Comparison of ENCODE assay signal across 9 cellular contexts in the genomic region with DNA sequence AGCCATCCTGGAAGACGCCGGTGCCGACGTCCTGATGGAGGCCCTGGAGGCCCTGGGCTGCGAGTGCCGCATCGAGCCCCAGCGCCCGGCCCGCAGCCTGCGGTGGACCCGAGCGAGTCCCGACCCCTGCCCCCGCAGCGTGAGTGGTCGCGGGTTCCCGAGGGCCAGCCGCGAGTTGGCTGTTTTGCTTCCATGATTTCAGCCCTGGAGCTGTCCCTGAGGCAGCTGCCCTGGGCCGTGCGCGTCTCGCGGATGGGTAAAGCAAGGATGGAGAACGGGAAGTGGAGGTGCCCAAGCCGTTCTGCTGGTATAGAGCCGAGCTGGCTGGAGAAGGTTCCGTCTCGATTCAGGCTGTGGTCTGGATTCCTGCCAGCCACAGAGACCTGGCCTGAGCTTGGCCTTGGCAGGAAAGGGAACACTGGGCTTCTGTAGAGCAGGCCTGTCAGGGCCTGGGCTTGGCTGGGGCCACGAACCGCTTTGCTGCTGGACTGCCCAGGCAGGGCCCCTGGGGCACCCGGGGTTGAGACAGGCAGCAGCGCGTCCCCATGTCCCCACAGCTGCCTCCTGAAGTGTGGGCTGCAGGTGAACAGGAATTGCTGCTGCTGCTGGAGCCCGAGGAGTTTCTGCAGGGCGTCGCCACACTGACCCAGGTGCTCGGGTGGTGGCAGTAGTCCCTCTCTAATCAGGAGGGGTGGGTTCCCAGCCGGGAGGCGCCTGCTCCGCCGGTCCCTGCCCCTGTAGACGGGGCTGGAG. TPM values are rescaled to one million over a fixed set of nuclear protein-coding genes. Genes with fewer than 3 reads are reported as not detected.
DNase-seq lines count a peak whose midpoint lies in the region; ATAC-seq, FAIRE-seq and TF ChIP-seq lines count a peak whose summit lies in the region.
"Had no signal": no experiment of that assay in that cellular context is flagged by ENCODE, and none has a peak within 500 bp of the region (broad histone marks: within the 10 kb centered on the region; RNA-seq: fewer than 3 reads in every experiment).

No MANE protein-coding gene starts in this region.

- no peaks in the 10 kb centered on the region for H3K27me3 Mint-ChIP-seq in MCF 10A (ENCODE audit: insufficient read depth, unreplicated experiment)

- WGBS in liver = 15% methylated on average over 45 of the region's 45 CpGs
- 10% methylated on average over 27 of the region's 45 CpGs; no CpG with 5 or more reads in 1 of the 2 donors for WGBS in transverse colon (ENCODE audit: low coverage in 1 of 2), 2 donors

- H3K27ac ChIP-seq in liver (ENCODE audit: low read depth in 1 of 2, low read length in 2 of 2) (peak overlapping the region; percentile 83 to 94), transverse colon (peak overlapping the region; percentile 95 to 97 (median 96))

- H3K27me3 ChIP-seq in NT2/D1 (ENCODE audit: insufficient read depth, insufficient read length) = no peaks in the 10 kb centered on the region
- no peaks in the 10 kb centered on the region for H3K27me3 ChIP-seq in liver (ENCODE audit: control insufficient read depth in 4 of 4, insufficient read depth in 4 of 4, low read length in 3 of 4)
- no peaks in the 10 kb centered on the region for H3K27me3 ChIP-seq in transverse colon

- no peak overlapping the region for H3K27ac Mint-ChIP-seq in MCF 10A (ENCODE audit: low read depth, unreplicated experiment)

- TF ChIP-seq EP300 in transverse colon (IDR thresholded peaks at IDR 0.05; ENCODE audit: low read depth) = no peak

- POLR2A ChIA-PET in MCF 10A (lab: Yijun Ruan, JAX) = interaction anchor here (0.7 to 7.7 kb wide), 12 partner anchors 8 to 235 kb away, joined by 3 to 137 read pairs (median 4); partner anchors contain the start of genes JPT2, MAPK8IP3, NUBP2 and RPS2

- peaks cover 77% of the 10 kb centered on the region for H3K36me3 ChIP-seq in NT2/D1 (ENCODE audit: insufficient read depth, insufficient read length, low read length)
- H3K36me3 ChIP-seq in liver (ENCODE audit: control insufficient read depth in 4 of 4, insufficient read depth in 3 of 4, low read depth in 1 of 4, low read length in 3 of 4) = peaks cover 0 to 18% (median 10%) of the 10 kb centered on the region in 4 donors
- peaks cover 0 to 10% (median 5%) of the 10 kb centered on the region in 4 donors for H3K36me3 ChIP-seq in transverse colon

- H3K4me1 ChIP-seq in NT2/D1 (ENCODE audit: insufficient read depth, insufficient read length) = peaks cover 22% of the 10 kb centered on the region
- peaks cover 10 to 53% (median 30%) of the 10 kb centered on the region in 4 donors for H3K4me1 ChIP-seq in liver (ENCODE audit: control insufficient read depth in 4 of 4, insufficient read depth in 4 of 4, low read length in 3 of 4)
- peaks cover 16 to 42% (median 32%) of the 10 kb centered on the region in 4 donors for H3K4me1 ChIP-seq in transverse colon

- FAIRE-seq in H54 (lab: Jason Lieb, UNC) = no peak
- FAIRE-seq: colon had no signal

- in situ Hi-C loops in transverse colon (cut with MboI; ENCODE audit: low pct_ligation_motif_present in 1 of 4, low pct_unique_long_range_greater_than_20kb in 1 of 4, low sequenced_read_pairs in 3 of 4) = no loop called here

- TF ChIP-seq RAD21 in liver (IDR thresholded peaks at IDR 0.05) = no peak

- H3K4me3 Mint-ChIP-seq in MCF 10A (ENCODE audit: unreplicated experiment) = peak overlapping the region; percentile 80

- H3K4me1 Mint-ChIP-seq in MCF 10A (ENCODE audit: insufficient read depth, unreplicated experiment) = peaks cover 7% of the 10 kb centered on the region

- H3K9me3 ChIP-seq in NT2/D1 (ENCODE audit: insufficient read depth, low read length) (no peaks in the 10 kb centered on the region), liver (ENCODE audit: control insufficient read depth in 4 of 4, low read length in 3 of 4) (no peaks in the 10 kb centered on the region), transverse colon (no peaks in the 10 kb centered on the region)

- TF ChIP-seq POLR2A in transverse colon (IDR thresholded peaks at IDR 0.05) (no peak), H54 (IDR thresholded peaks at IDR 0.05; ENCODE audit: low read depth, low read length) (no peak)

- H3K9ac ChIP-seq in NT2/D1 (ENCODE audit: insufficient read length, low read depth) (peak overlapping the region; percentile 99), liver (ENCODE audit: low read depth in 1 of 2, low read length in 2 of 2) (peak overlapping the region; percentile 21 to 89)

- no peak for ATAC-seq in HG02970 (IDR thresholded peaks at IDR 0.05; ENCODE audit: low FRiP score, unreplicated experiment)

- CTCF ChIA-PET in MCF 10A (lab: Yijun Ruan, JAX) = interaction anchor here (0.7 to 1.7 kb wide), 6 partner anchors 9 to 68 kb away, joined by 3 to 7 read pairs (median 3); partner anchors contain the start of gene MAPK8IP3

- peak; percentile 8 for DNase-seq in NCI-H748 (lab: John Stamatoyannopoulos, UW; ENCODE audit: unreplicated experiment)
- DNase-seq in NCI-H748 treated with DMSO at 0.1 percent for 48 hours (lab: John Stamatoyannopoulos, UW) = no peak
- DNase-seq in NT2/D1 (ENCODE audit: low read depth, low spot score) = no peak
- peak; percentile 20 for DNase-seq in MCF 10A (ENCODE audit: unreplicated experiment)
- peak; percentile 50 for DNase-seq in transverse colon
- no peak for DNase-seq in H54 (ENCODE audit: insufficient read length, low spot score)

- BruUV-seq in MCF 10A (replicated peaks; lab: Mats Ljungman, UMichigan) = no TSS peak

- H3K4me3 ChIP-seq in NT2/D1 (ENCODE audit: insufficient read length, low read depth) (peak overlapping the region; percentile 97), liver (ENCODE audit: low read depth in 1 of 3, low read length in 3 of 3) (peak overlapping the region; percentile 68 to 93 (median 73)), transverse colon (peak overlapping the region; percentile 70 to 94 (median 86))

- no peaks in the 10 kb centered on the region for H3K9me3 Mint-ChIP-seq in MCF 10A (ENCODE audit: unreplicated experiment)

- intact Hi-C loops in MCF 10A (cut with micrococcal nuclease) (no loop called here), transverse colon (cut with DNase I; ENCODE audit: low total_unique reads) (no loop called here)

- TF ChIP-seq CTCF in MCF 10A (IDR thresholded peaks at IDR 0.05; ENCODE audit: unreplicated experiment) (no peak), liver (IDR thresholded peaks at IDR 0.05; ENCODE audit: low read depth, low read length, missing input control) (no peak), transverse colon (IDR thresholded peaks at IDR 0.05) (no peak)

- H3K36me3 Mint-ChIP-seq in MCF 10A (ENCODE audit: insufficient read depth, unreplicated experiment) = peaks cover 58% of the 10 kb centered on the region

TF ChIP-seq in liver, 16 proteins besides CTCF, POLR2A, EP300 and RAD21:
- TF ChIP-seq HNF4G (IDR thresholded peaks at IDR 0.05) = no peak
- TF ChIP-seq, protein P1, sequence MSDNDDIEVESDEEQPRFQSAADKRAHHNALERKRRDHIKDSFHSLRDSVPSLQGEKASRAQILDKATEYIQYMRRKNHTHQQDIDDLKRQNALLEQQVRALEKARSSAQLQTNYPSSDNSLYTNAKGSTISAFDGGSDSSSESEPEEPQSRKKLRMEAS (IDR thresholded peaks at IDR 0.05) = no peak
- TF ChIP-seq, protein P2, sequence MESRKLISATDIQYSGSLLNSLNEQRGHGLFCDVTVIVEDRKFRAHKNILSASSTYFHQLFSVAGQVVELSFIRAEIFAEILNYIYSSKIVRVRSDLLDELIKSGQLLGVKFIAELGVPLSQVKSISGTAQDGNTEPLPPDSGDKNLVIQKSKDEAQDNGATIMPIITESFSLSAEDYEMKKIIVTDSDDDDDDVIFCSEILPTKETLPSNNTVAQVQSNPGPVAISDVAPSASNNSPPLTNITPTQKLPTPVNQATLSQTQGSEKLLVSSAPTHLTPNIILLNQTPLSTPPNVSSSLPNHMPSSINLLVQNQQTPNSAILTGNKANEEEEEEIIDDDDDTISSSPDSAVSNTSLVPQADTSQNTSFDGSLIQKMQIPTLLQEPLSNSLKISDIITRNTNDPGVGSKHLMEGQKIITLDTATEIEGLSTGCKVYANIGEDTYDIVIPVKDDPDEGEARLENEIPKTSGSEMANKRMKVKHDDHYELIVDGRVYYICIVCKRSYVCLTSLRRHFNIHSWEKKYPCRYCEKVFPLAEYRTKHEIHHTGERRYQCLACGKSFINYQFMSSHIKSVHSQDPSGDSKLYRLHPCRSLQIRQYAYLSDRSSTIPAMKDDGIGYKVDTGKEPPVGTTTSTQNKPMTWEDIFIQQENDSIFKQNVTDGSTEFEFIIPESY (IDR thresholded peaks at IDR 0.05) = no peak
- no peak for TF ChIP-seq FOXA1 (IDR thresholded peaks at IDR 0.05)
- no peak for TF ChIP-seq GABPA (IDR thresholded peaks at IDR 0.05 in 1 of 2, conservative IDR thresholded peaks at IDR 0.05 in 1 of 2)
- no peak for TF ChIP-seq JUND (IDR thresholded peaks at IDR 0.05)
- no peak for TF ChIP-seq RXRA (IDR thresholded peaks at IDR 0.05)
- TF ChIP-seq YY1 (IDR thresholded peaks at IDR 0.05) = no peak
- no peak for TF ChIP-seq FOXA2 (IDR thresholded peaks at IDR 0.05)
- TF ChIP-seq SP1 (IDR thresholded peaks at IDR 0.05) = no peak
- TF ChIP-seq HNF4A (conservative IDR thresholded peaks at IDR 0.05) = no peak
- no peak for TF ChIP-seq NR2F2 (IDR thresholded peaks at IDR 0.05)

RNA-seq across cellular contexts. Expression of gene MRPS34, which starts 0.9 kb away (rescaled TPM):
- total RNA-seq in MCF 10A (2022) (82.2 and 102 TPM in 2 replicates), liver (10 to 100 TPM; 42.4 to 46.7 TPM), transverse colon (100 to 1,000 TPM; 102 to 253 (median 121) TPM)
- polyA plus RNA-seq in liver = 100 to 1,000 TPM in 1 of 2 donors, 10 to 100 TPM in 1; 70.7 to 100 TPM

RNA-seq across cellular contexts. Expression of gene EME2, which starts 1.3 kb away (rescaled TPM):
- 20.6 TPM in 2 replicates for total RNA-seq in MCF 10A (2022)
- 1 to 10 TPM; 4.2 to 9.0 TPM for total RNA-seq in liver
- 1 to 10 TPM; 1.4 to 1.8 TPM for polyA plus RNA-seq in liver
- 100 to 1,000 TPM in 1 of 4 donors, 10 to 100 TPM in 3; 23.6 to 173 (median 45.4) TPM for total RNA-seq in transverse colon

RNA-seq across cellular contexts. Expression of gene NME3, which starts 2.5 kb away (rescaled TPM):
- total RNA-seq in MCF 10A (2022) (44.0 and 44.8 TPM in 2 replicates), liver (10 to 100 TPM; 10.4 to 12.8 TPM), transverse colon (100 to 1,000 TPM; 116 to 286 (median 132) TPM)
- 10 to 100 TPM; 26.0 to 38.0 TPM for polyA plus RNA-seq in liver

RNA-seq across cellular contexts. Expression of gene SPSB3, which starts 8.5 kb away (rescaled TPM):
- total RNA-seq in MCF 10A (2022) (21.6 and 22.2 TPM in 2 replicates), liver (10 to 100 TPM; 27.7 to 44.5 TPM), transverse colon (100 to 1,000 TPM; 101 to 289 (median 125) TPM)
- 10 to 100 TPM; 31.1 to 60.5 TPM for polyA plus RNA-seq in liver

RNA-seq across cellular contexts. Expression of gene NUBP2, which starts 8.9 kb away (rescaled TPM):
- 71.3 and 73.9 TPM in 2 replicates for total RNA-seq in MCF 10A (2022)
- total RNA-seq in liver = 10 to 100 TPM; 28.9 to 80.9 TPM
- 10 to 100 TPM; 51.8 to 56.3 TPM for polyA plus RNA-seq in liver
- 100 to 1,000 TPM in 1 of 4 donors, 10 to 100 TPM in 3; 15.3 to 165 (median 59.6) TPM for total RNA-seq in transverse colon

Comparison
In these comparisons a context has a peak if more than half of its experiments do, and no peak if none do; other contexts are left out.
1. DNase-seq: peak in NCI-H748 (single experiment), MCF 10A (single experiment) and transverse colon (single experiment); none in NCI-H748 treated with DMSO at 0.1 percent for 48 hours (single experiment), NT2/D1 (single experiment) and H54 (single experiment).
2. Peak in every context shown above with its lines, with median percentiles within 50 percentile points of each other: H3K4me3 ChIP-seq.